ENCODE assay signal across 12 cellular contexts in genomic region chr17:45425984-45426413, GRCh38. TPM values are rescaled to one million over a fixed set of nuclear protein-coding genes. Genes with fewer than 3 reads are reported as not detected.
DNase-seq lines count a peak whose midpoint lies in the region; ATAC-seq and TF ChIP-seq lines count a peak whose summit lies in the region.
"Had no signal": no experiment of that assay in that cellular context is flagged by ENCODE, and none has a peak within 500 bp of the region (broad histone marks: within the 10 kb centered on the region; RNA-seq: fewer than 3 reads in every experiment).

No MANE protein-coding gene starts in this region.

- DNase-seq in GM12864 (ENCODE audit: low read depth) (no peak), NCI-H2029 treated with DMSO at 0.1 percent for 48 hours (lab: John Stamatoyannopoulos, UW) (no peak), hypothalamus (lab: John Stamatoyannopoulos, UW) (no peak)
- DNase-seq: activated CD8-positive, alpha-beta T cell treated with anti-CD3 and anti-CD28 coated beads, Interleukin-2, amount 10 ng/mL, durations not matched to agents 7 days and 5 days; C1 segment of cervical spinal cord; DND-41; SIG-M5 had no signal

- H3K79me2 ChIP-seq in OCI-LY3 (ENCODE audit: low read length) = no peaks in the 10 kb centered on the region

- H3K4me3 ChIP-seq in GM12864 (ENCODE audit: low read depth, low read length) (no peak overlapping the region), OCI-LY3 (ENCODE audit: low read length) (peak overlapping the region; percentile 75), esophagus (ENCODE audit: low read depth in 1 of 2, low read length in 2 of 2) (peak overlapping the region in 1 of 2 donors; percentile 49), rectal smooth muscle tissue (ENCODE audit: low read length) (no peak overlapping the region)

- peaks cover 41% of the 10 kb centered on the region for H3K4me1 ChIP-seq in OCI-LY3 (ENCODE audit: low read length)
- H3K4me1 ChIP-seq in esophagus (ENCODE audit: control insufficient read depth in 2 of 2, insufficient read depth in 2 of 2, low read length in 1 of 2) = peaks cover 2 to 14% of the 10 kb centered on the region in 2 donors
- no peaks in the 10 kb centered on the region for H3K4me1 ChIP-seq in rectal smooth muscle tissue (ENCODE audit: control insufficient read depth, insufficient read depth, low read length)

- peaks cover 4% of the 10 kb centered on the region; the same call in 1 of the 2 replicates for H3K27me3 ChIP-seq in OCI-LY3 (ENCODE audit: low read depth, low read length)
- no peaks in the 10 kb centered on the region for H3K27me3 ChIP-seq in esophagus (ENCODE audit: control insufficient read depth in 1 of 2, insufficient read depth in 2 of 2, low read length in 2 of 2)
- H3K27me3 ChIP-seq in rectal smooth muscle tissue (ENCODE audit: control insufficient read depth, insufficient read depth, low read length) = peaks cover 12% of the 10 kb centered on the region

- 55 to 63% methylated on average over 6 of the region's 6 CpGs for WGBS in esophagus, 2 donors

- H3K9ac ChIP-seq in OCI-LY3 (ENCODE audit: low read length) = no peak overlapping the region
- H3K9ac ChIP-seq in rectal smooth muscle tissue (ENCODE audit: low read length) = peak overlapping the region; percentile 4

- H2AFZ ChIP-seq in OCI-LY3 (ENCODE audit: low read depth, low read length) = no peak overlapping the region

- H3K36me3 ChIP-seq in OCI-LY3 (replicated peaks; ENCODE audit: low read depth, low read length) (no peaks in the 10 kb centered on the region), esophagus (ENCODE audit: control insufficient read depth in 2 of 2, insufficient read depth in 2 of 2, low read length in 1 of 2) (peaks cover 0 to 10% of the 10 kb centered on the region in 2 donors), rectal smooth muscle tissue (ENCODE audit: control insufficient read depth, insufficient read depth, low read length) (peaks cover 3% of the 10 kb centered on the region)

- no peaks in the 10 kb centered on the region for H4K20me1 ChIP-seq in OCI-LY3 (ENCODE audit: insufficient read depth, low read length)

- no peak overlapping the region for H3K27ac ChIP-seq in OCI-LY3 (ENCODE audit: low read length)
- H3K27ac ChIP-seq in esophagus (ENCODE audit: low read depth in 2 of 2, low read length in 1 of 2) = peak overlapping the region; percentile 74 to 91
- no peak overlapping the region for H3K27ac ChIP-seq in rectal smooth muscle tissue (ENCODE audit: low read depth, low read length)

- ATAC-seq in HG02981 (IDR thresholded peaks at IDR 0.05; ENCODE audit: unreplicated experiment) = no peak
- ATAC-seq in GM18909 (IDR thresholded peaks at IDR 0.05; ENCODE audit: poor library complexity, unreplicated experiment) = no peak
- ATAC-seq: activated CD8-positive, alpha-beta T cell treated with anti-CD3 and anti-CD28 coated beads, Interleukin-2, amount 10 ng/mL, durations not matched to agents 7 days and 5 days had no signal

- H3K9me3 ChIP-seq in OCI-LY3 (ENCODE audit: insufficient read depth, low read length) = no peaks in the 10 kb centered on the region
- H3K9me3 ChIP-seq in esophagus (ENCODE audit: control insufficient read depth in 2 of 2, insufficient read depth in 1 of 2, low read depth in 1 of 2, low read length in 1 of 2) = no peaks in the 10 kb centered on the region

- peak overlapping the region; percentile 94 for H3K4me2 ChIP-seq in OCI-LY3 (ENCODE audit: low read length)

- TF ChIP-seq CTCF in GM12864 (IDR thresholded peaks at IDR 0.05; ENCODE audit: low read depth, low read length, missing control alignments) (peak; percentile 22), OCI-LY3 (IDR thresholded peaks at IDR 0.05; ENCODE audit: low read depth, low read length) (no peak; the same call in 1 of the 2 replicates)

RNA-seq across cellular contexts. Expression of gene ARHGAP27, which starts 6.7 kb away (rescaled TPM):
- 100 to 1,000 TPM in 1 of 2 donors, 10 to 100 TPM in 1; 100.0 to 211 TPM for polyA plus RNA-seq in esophagus

Comparison
In these comparisons a context has a peak if more than half of its experiments do, and no peak if none do; other contexts are left out.
1. H3K27ac ChIP-seq: peak in esophagus (2 of 2); none in OCI-LY3 (single experiment) and rectal smooth muscle tissue (single experiment).